Comparison of ENCODE assay signal across 13 cellular contexts in genomic region chr20:37357481-37358365, GRCh38. TPM values are rescaled to one million over a fixed set of nuclear protein-coding genes. Genes with fewer than 3 reads are reported as not detected.
A peak's percentile ranks its signal among the peaks of the same experiment; 100 is the strongest.
DNase-seq lines count a peak whose midpoint lies in the region; ATAC-seq and TF ChIP-seq lines count a peak whose summit lies in the region.
"Had no signal": no experiment of that assay in that cellular context is flagged by ENCODE, and none has a peak within 500 bp of the region (broad histone marks: within the 10 kb centered on the region; RNA-seq: fewer than 3 reads in every experiment).

No MANE protein-coding gene starts in this region.

- H3F3A ChIP-seq in PC-3 (ENCODE audit: low read length, unreplicated experiment), result no peaks in the 10 kb centered on the region

- H3K27ac ChIP-seq in DND-41 (ENCODE audit: low read length), result no peak overlapping the region
- H3K27ac ChIP-seq in PC-3 (ENCODE audit: low read length), result no peak overlapping the region
- no peak overlapping the region for H3K27ac ChIP-seq in trophoblast cell (ENCODE audit: low read depth, low read length)

- POLR2A ChIA-PET in PC-3 (lab: Charles Lee; ENCODE audit: unreplicated experiment), result no interaction called here

- no peaks in the 10 kb centered on the region for H3K4me1 ChIP-seq in DND-41 (ENCODE audit: insufficient read depth, low read length)
- H3K4me1 ChIP-seq in PC-3 (ENCODE audit: insufficient read depth, low read length), result peaks cover 36% of the 10 kb centered on the region
- peaks cover 41 to 55% of the 10 kb centered on the region in 2 experiments for H3K4me1 ChIP-seq in trophoblast cell (ENCODE audit: control insufficient read depth in 1 of 2, insufficient read depth in 2 of 2, low read length in 2 of 2)

- no peak overlapping the region for H2BK120ac ChIP-seq in trophoblast cell (ENCODE audit: insufficient read depth, low read length, poor library complexity)

- no TSS peak for BruUV-seq in PC-3 (replicated peaks; lab: Mats Ljungman, UMichigan)

- H3K18ac ChIP-seq in trophoblast cell (ENCODE audit: low read length), result peak overlapping the region; percentile 8

- intact Hi-C loops in PC-3 (cut with micrococcal nuclease), result no loop called here

- CTCF ChIA-PET in PC-3 (lab: Charles Lee), result no interaction called here

- H4K12ac ChIP-seq in trophoblast cell (ENCODE audit: low read depth, low read length), result no peak overlapping the region

- peak overlapping the region; percentile 10 for H3K14ac ChIP-seq in trophoblast cell (ENCODE audit: low read length)

- H2AK5ac ChIP-seq in trophoblast cell (ENCODE audit: low read length), result no peak overlapping the region

- H4K20me1 ChIP-seq in DND-41 (ENCODE audit: insufficient read depth, low read length) (peaks cover 45% of the 10 kb centered on the region), PC-3 (ENCODE audit: low read length) (peaks cover 21% of the 10 kb centered on the region)

- peak overlapping the region; percentile 98 for H3K4ac ChIP-seq in trophoblast cell (ENCODE audit: low read depth, low read length)

- H2AFZ ChIP-seq in DND-41 (ENCODE audit: low read depth, low read length) (no peak overlapping the region), PC-3 (ENCODE audit: low read length) (no peak overlapping the region), trophoblast cell (ENCODE audit: insufficient read depth, low read length, poor library complexity) (no peak overlapping the region)

- DNase-seq in DND-41, result no peak
- no peak for DNase-seq in PC-3
- no peak for DNase-seq in trophoblast cell
- DNase-seq: activated gamma-delta T cell treated with Interleukin-2 at 50 U/mL for 16 hours; CD4-positive, alpha-beta memory T cell; NCI-H524 treated with DMSO at 0.1 percent for 48 hours; small intestine; stimulated activated naive CD8-positive, alpha-beta T cell treated with anti-CD3 and anti-CD28 coated beads, Interleukin-15, Interleukin-2, amounts not matched to agents 100 U/mL and 50 U/mL, for 24 hours had no signal

- H3K79me1 ChIP-seq in trophoblast cell (ENCODE audit: low read length), result peaks cover 7% of the 10 kb centered on the region

- H3K9me2 ChIP-seq in PC-3 (replicated peaks; ENCODE audit: low read length), result no peaks in the 10 kb centered on the region

- H3K9me3 ChIP-seq in DND-41 (ENCODE audit: insufficient read depth, low read length, severe bottlenecking) (no peaks in the 10 kb centered on the region), PC-3 (ENCODE audit: low read length) (no peaks in the 10 kb centered on the region), trophoblast cell (ENCODE audit: insufficient read depth, low read depth, low read length) (peaks cover 2% of the 10 kb centered on the region)

- H3K27me3 ChIP-seq in DND-41 (ENCODE audit: insufficient read depth, low read length, poor library complexity) (no peaks in the 10 kb centered on the region), PC-3 (ENCODE audit: low read length) (no peaks in the 10 kb centered on the region), trophoblast cell (ENCODE audit: insufficient read depth, low read length) (no peaks in the 10 kb centered on the region)

- H3K79me2 ChIP-seq in DND-41 (ENCODE audit: insufficient read depth, low read length) (no peaks in the 10 kb centered on the region; the same call in 1 of the 2 replicates), PC-3 (ENCODE audit: low read length) (peaks cover 96% of the 10 kb centered on the region), trophoblast cell (ENCODE audit: control insufficient read depth, insufficient read depth, low read length, poor library complexity) (peaks cover 87% of the 10 kb centered on the region)

- H2BK12ac ChIP-seq in trophoblast cell (ENCODE audit: low read length), result no peak overlapping the region

- WGBS in trophoblast cell (ENCODE audit: extremely low coverage, insufficient coverage, insufficient read length), result no CpG with 5 or more reads among the region's 15 CpGs

- H2BK5ac ChIP-seq in trophoblast cell (ENCODE audit: low read depth, low read length, poor library complexity), result no peak overlapping the region

- no peak overlapping the region for H3K23ac ChIP-seq in trophoblast cell (ENCODE audit: low read length)

- H3K4me2 ChIP-seq in DND-41 (ENCODE audit: insufficient read depth, low read length) (no peak overlapping the region), PC-3 (ENCODE audit: low read length) (peak overlapping the region; percentile 77), trophoblast cell (ENCODE audit: low read length) (no peak overlapping the region)

- no peak overlapping the region for H3K9ac ChIP-seq in DND-41 (ENCODE audit: low read depth, low read length)
- H3K9ac ChIP-seq in PC-3 (ENCODE audit: low read length), result no peak overlapping the region
- no peak overlapping the region for H3K9ac ChIP-seq in trophoblast cell (ENCODE audit: low read length)

- no peak overlapping the region for H4K8ac ChIP-seq in trophoblast cell (ENCODE audit: low read depth, low read length)

- ATAC-seq in DND-41 (ENCODE audit: insufficient read depth, low read depth) (peak; percentile 25; the same call in 1 of the 3 replicates), PC-3 (peak; percentile 25), esophagus mucosa (peak; percentile 13), GM19397 (IDR thresholded peaks at IDR 0.05; ENCODE audit: unreplicated experiment) (no peak), HG02610 (IDR thresholded peaks at IDR 0.05; ENCODE audit: unreplicated experiment) (no peak), HG02981 (IDR thresholded peaks at IDR 0.05; ENCODE audit: unreplicated experiment) (no peak), GM18868 (IDR thresholded peaks at IDR 0.05; ENCODE audit: unreplicated experiment) (no peak)
- ATAC-seq: stimulated activated naive CD8-positive, alpha-beta T cell treated with anti-CD3 and anti-CD28 coated beads, Interleukin-15, Interleukin-2, amounts not matched to agents 100 U/mL and 50 U/mL, for 24 hours had no signal

- no peak overlapping the region for H4K91ac ChIP-seq in trophoblast cell (ENCODE audit: low read depth, low read length)

- H3K36me3 ChIP-seq in DND-41 (ENCODE audit: insufficient read depth, low read length) (no peaks in the 10 kb centered on the region), PC-3 (ENCODE audit: low read depth, low read length) (peaks cover 6% of the 10 kb centered on the region; the same call in 1 of the 2 replicates), trophoblast cell (ENCODE audit: control insufficient read depth in 1 of 2, insufficient read depth in 2 of 2, low read length in 2 of 2) (peaks cover 87 to 90% of the 10 kb centered on the region in 2 experiments)

- no peak for TF ChIP-seq CTCF in DND-41 (IDR thresholded peaks at IDR 0.05; ENCODE audit: borderline replicate concordance, extremely low read depth, low read length, poor library complexity, severe bottlenecking)
- TF ChIP-seq CTCF in PC-3 (conservative IDR thresholded peaks at IDR 0.05; ENCODE audit: low read depth, low read length), result no peak

- no peak overlapping the region for H3K4me3 ChIP-seq in DND-41 (ENCODE audit: low read depth in 1 of 2, low read length in 2 of 2)
- H3K4me3 ChIP-seq in PC-3 (ENCODE audit: low read length), result peak overlapping the region; percentile 15; the same call in 1 of the 2 replicates
- H3K4me3 ChIP-seq in trophoblast cell (ENCODE audit: low read depth, low read length), result no peak overlapping the region

RNA-seq across cellular contexts. Expression of gene SRC, which starts 11.8 kb away (rescaled TPM):
- total RNA-seq in PC-3 (2014; rRNA removed) (55.6 and 82.1 TPM in 2 replicates), esophagus mucosa (30.5 TPM)
- polyA plus RNA-seq in trophoblast cell (2013), result 188 and 198 TPM in 2 replicates

Comparison
In these comparisons a context has a peak if more than half of its experiments do, and no peak if none do; other contexts are left out.
1. ATAC-seq: peak in DND-41 (single experiment), PC-3 (single experiment) and esophagus mucosa (single experiment); none in GM19397 (single experiment), HG02610 (single experiment), HG02981 (single experiment) and GM18868 (single experiment).